ENCODE assay signal across 12 cellular contexts in genomic region chr2:200379481-200380120, GRCh38.
DNase-seq lines count a peak whose midpoint lies in the region; ATAC-seq and TF ChIP-seq lines count a peak whose summit lies in the region.
"Had no signal": no experiment of that assay in that cellular context is flagged by ENCODE, and none has a peak within 500 bp of the region (broad histone marks: within the 10 kb centered on the region; RNA-seq: fewer than 3 reads in every experiment).

No MANE protein-coding gene starts in this region.

- H3K4me3 ChIP-seq in esophagus muscularis mucosa: no peak overlapping the region
- H3K4me3 ChIP-seq: MG63, skin epidermis had no signal

- TF ChIP-seq CTCF in HFFc6 (IDR thresholded peaks at IDR 0.05) (no peak), esophagus muscularis mucosa (IDR thresholded peaks at IDR 0.05) (no peak), progenitor cell of endocrine pancreas (IDR thresholded peaks at IDR 0.05; ENCODE audit: unreplicated experiment) (no peak)

- WGBS in esophagus muscularis mucosa: 55% methylated on average over 6 of the region's 6 CpGs

- TF ChIP-seq EP300 in esophagus muscularis mucosa (IDR thresholded peaks at IDR 0.05): no peak

- intact Hi-C loops in esophagus muscularis mucosa (cut with DNase I): no loop called here

- peak overlapping the region in 3 of 4 donors; percentile 56 to 67 (median 59) for H3K27ac ChIP-seq in esophagus muscularis mucosa (replicated peaks in 1 of 4)

- ATAC-seq in left lobe of liver (no peak), HG03520 (IDR thresholded peaks at IDR 0.05; ENCODE audit: unreplicated experiment) (no peak)

- H3K4me1 Mint-ChIP-seq in HFFc6 (ENCODE audit: low read depth) (peaks cover 81% of the 10 kb centered on the region), progenitor cell of endocrine pancreas (ENCODE audit: low read depth) (peaks cover 74% of the 10 kb centered on the region)

- peaks cover 27 to 73% (median 65%) of the 10 kb centered on the region in 4 donors for H3K4me1 ChIP-seq in esophagus muscularis mucosa

- no peak for TF ChIP-seq POLR2A in esophagus muscularis mucosa (IDR thresholded peaks at IDR 0.05; ENCODE audit: low read depth)

- H3K36me3 ChIP-seq in esophagus muscularis mucosa: no peaks in the 10 kb centered on the region
- H3K36me3 ChIP-seq: MG63 had no signal

- H3K27ac Mint-ChIP-seq in HFFc6: peak overlapping the region; percentile 96
- H3K27ac Mint-ChIP-seq in progenitor cell of endocrine pancreas: peak overlapping the region; percentile 95
- H3K27ac Mint-ChIP-seq: stimulated activated naive CD8-positive, alpha-beta T cell treated with anti-CD3 and anti-CD28 coated beads, Interleukin-15, Interleukin-2, amounts not matched to agents 100 ng/mL and 50 ng/mL, for 24 hours had no signal

- no peaks in the 10 kb centered on the region for H3K27me3 ChIP-seq in esophagus muscularis mucosa
- H3K27me3 ChIP-seq: MG63 had no signal

- H3K9me3 ChIP-seq in esophagus muscularis mucosa: no peaks in the 10 kb centered on the region
- H3K9me3 ChIP-seq: MG63 had no signal

- H3K27me3 Mint-ChIP-seq in HFFc6 (ENCODE audit: insufficient read depth) (peaks cover 2% of the 10 kb centered on the region; the same call in 1 of the 2 replicates), progenitor cell of endocrine pancreas (no peaks in the 10 kb centered on the region)
- H3K27me3 Mint-ChIP-seq: stimulated activated naive CD8-positive, alpha-beta T cell treated with anti-CD3 and anti-CD28 coated beads, Interleukin-15, Interleukin-2, amounts not matched to agents 100 ng/mL and 50 ng/mL, for 24 hours had no signal

- DNase-seq in HFFc6 (no peak), NCI-H774 (lab: John Stamatoyannopoulos, UW) (peak; percentile 25), esophagus muscularis mucosa (ENCODE audit: extremely low spot score) (no peak), progenitor cell of endocrine pancreas (ENCODE audit: low spot score, unreplicated experiment) (no peak), left lobe of liver (ENCODE audit: low spot score) (no peak), HK-2 (ENCODE audit: unreplicated experiment) (no peak), NK-92 (lab: John Stamatoyannopoulos, UW; ENCODE audit: unreplicated experiment) (no peak)
- DNase-seq: cortex of kidney had no signal

- H3K4me3 Mint-ChIP-seq in HFFc6: peak overlapping the region; percentile 49; the same call in 1 of the 2 replicates
- peak overlapping the region; percentile 16 for H3K4me3 Mint-ChIP-seq in progenitor cell of endocrine pancreas (ENCODE audit: low read depth)
- H3K4me3 Mint-ChIP-seq: stimulated activated naive CD8-positive, alpha-beta T cell treated with anti-CD3 and anti-CD28 coated beads, Interleukin-15, Interleukin-2, amounts not matched to agents 100 ng/mL and 50 ng/mL, for 24 hours had no signal

- H3K9me3 Mint-ChIP-seq in HFFc6 (no peaks in the 10 kb centered on the region), progenitor cell of endocrine pancreas (ENCODE audit: low read depth) (no peaks in the 10 kb centered on the region)
- H3K9me3 Mint-ChIP-seq: stimulated activated naive CD8-positive, alpha-beta T cell treated with anti-CD3 and anti-CD28 coated beads, Interleukin-15, Interleukin-2, amounts not matched to agents 100 ng/mL and 50 ng/mL, for 24 hours had no signal

- H3K36me3 Mint-ChIP-seq in HFFc6 (ENCODE audit: low read depth) (peaks cover 15% of the 10 kb centered on the region), progenitor cell of endocrine pancreas (ENCODE audit: insufficient read depth) (peaks cover 1% of the 10 kb centered on the region)
